ENCODE assay signal across 1 cellular context in genomic region chr2:237886702-237887481, GRCh38.
A peak's percentile ranks its signal among the peaks of the same experiment; 100 is the strongest.
TF ChIP-seq lines count a peak whose summit lies in the region.

No MANE protein-coding gene starts in this region.

TF ChIP-seq in SK-N-SH treated with all-trans-retinoic acid at 6 μM for 48 hours, 23 proteins besides CTCF, POLR2A, EP300 and RAD21 (continued from another document):
- peak; percentile 89 for TF ChIP-seq CREB5 (CRISPR knock-in tag; IDR thresholded peaks at IDR 0.05; ENCODE audit: low read depth)
- TF ChIP-seq TOX (CRISPR knock-in tag; IDR thresholded peaks at IDR 0.05; ENCODE audit: borderline replicate concordance): 0 out of 2 replicates have a peak, but pooled peaks have one; percentile 39
